In genomic region chr12:117853600-117853999, GRCh38 we compare ENCODE assay signal across 14 cellular contexts.
DNase-seq lines count a peak whose midpoint lies in the region; ATAC-seq and TF ChIP-seq lines count a peak whose summit lies in the region.
"Had no signal": no experiment of that assay in that cellular context is flagged by ENCODE, and none has a peak within 500 bp of the region (broad histone marks: within the 10 kb centered on the region; RNA-seq: fewer than 3 reads in every experiment).

No MANE protein-coding gene starts in this region.

- H3K27ac ChIP-seq in RWPE2 (ENCODE audit: poor library complexity, severe bottlenecking), result peak overlapping the region; percentile 18
- peak overlapping the region in 1 of 2 donors; percentile 26 for H3K27ac ChIP-seq in left lung
- H3K27ac ChIP-seq: pancreas, testis had no signal

- H3K4me1 Mint-ChIP-seq in stimulated activated effector memory CD8-positive, alpha-beta T cell treated with anti-CD3 and anti-CD28 coated beads, Interleukin-12 subunit alpha, Interleukin-12 subunit beta, amount 100 ng/mL, for 72 hours, result peaks cover 5% of the 10 kb centered on the region

- no peak for TF ChIP-seq CTCF in RWPE2 (IDR thresholded peaks at IDR 0.05; ENCODE audit: poor library complexity, severe bottlenecking)
- TF ChIP-seq CTCF in left lung (IDR thresholded peaks at IDR 0.05), result no peak

- ATAC-seq in RWPE2 (ENCODE audit: low read depth), result peak; percentile 92
- ATAC-seq in left lung, result peak; percentile 88
- no peak for ATAC-seq in GM21737 (IDR thresholded peaks at IDR 0.05; ENCODE audit: unreplicated experiment)
- no peak for ATAC-seq in stimulated activated effector memory CD8-positive, alpha-beta T cell treated with anti-CD3 and anti-CD28 coated beads, Interleukin-12 subunit alpha, Interleukin-12 subunit beta, amount 100 ng/mL, for 72 hours

- intact Hi-C loops in left lung (cut with DNase I), result no loop called here

- no peaks in the 10 kb centered on the region for H3K9me3 Mint-ChIP-seq in stimulated activated effector memory CD8-positive, alpha-beta T cell treated with anti-CD3 and anti-CD28 coated beads, Interleukin-12 subunit alpha, Interleukin-12 subunit beta, amount 100 ng/mL, for 72 hours
- H3K9me3 Mint-ChIP-seq: activated T-helper 1 cell treated with anti-CD3 and anti-CD28 coated beads, Interleukin-12 subunit alpha, Interleukin-12 subunit beta, Interleukin-2, Interleukin-4 antibody, amounts not matched to agents 30 ng/mL and 10 ng/mL and 1 ng/mL, durations not matched to agents 14 hours and 24 hours and 36 hours had no signal

- H3K4me3 ChIP-seq in RWPE2 (ENCODE audit: severe bottlenecking), result no peak overlapping the region
- no peak overlapping the region for H3K4me3 ChIP-seq in left lung
- H3K4me3 ChIP-seq: pancreas, testis had no signal

- H3K27me3 ChIP-seq in RWPE2 (ENCODE audit: insufficient read depth, poor library complexity, severe bottlenecking), result no peaks in the 10 kb centered on the region
- peaks cover 0 to 9% of the 10 kb centered on the region in 2 donors for H3K27me3 ChIP-seq in left lung
- H3K27me3 ChIP-seq: pancreas, testis had no signal

- peaks cover 18% of the 10 kb centered on the region for H3K4me1 ChIP-seq in RWPE2 (ENCODE audit: insufficient read depth, poor library complexity, severe bottlenecking)
- no peaks in the 10 kb centered on the region for H3K4me1 ChIP-seq in left lung
- H3K4me1 ChIP-seq: pancreas, testis had no signal

- no peaks in the 10 kb centered on the region for H3K36me3 ChIP-seq in RWPE2 (ENCODE audit: low read depth)
- no peaks in the 10 kb centered on the region for H3K36me3 ChIP-seq in left lung
- H3K36me3 ChIP-seq: pancreas had no signal

- peak; percentile 57 for DNase-seq in COLO668 (lab: John Stamatoyannopoulos, UW; ENCODE audit: unreplicated experiment)
- peak; percentile 67 for DNase-seq in LoVo (ENCODE audit: low spot score)
- DNase-seq in RWPE2 (ENCODE audit: low spot score), result no peak
- peak in 1 of 2 donors; percentile 54 for DNase-seq in left lung
- no peak for DNase-seq in stimulated activated effector memory CD8-positive, alpha-beta T cell treated with anti-CD3 and anti-CD28 coated beads, Interleukin-12 subunit alpha, Interleukin-12 subunit beta, amount 100 ng/mL, for 72 hours (ENCODE audit: low spot score in 2 of 2)
- no peak for DNase-seq in DMS114 treated with DMSO at 0.1 percent for 48 hours (lab: John Stamatoyannopoulos, UW; ENCODE audit: unreplicated experiment)
- no peak for DNase-seq in NCI-H748 (lab: John Stamatoyannopoulos, UW; ENCODE audit: unreplicated experiment)
- DNase-seq: DMS 273 treated with DMSO at 0.1 percent for 48 hours, foreskin melanocyte, pancreas, RPMI8226, testis had no signal

- no peak overlapping the region for H3K4me3 Mint-ChIP-seq in stimulated activated effector memory CD8-positive, alpha-beta T cell treated with anti-CD3 and anti-CD28 coated beads, Interleukin-12 subunit alpha, Interleukin-12 subunit beta, amount 100 ng/mL, for 72 hours
- H3K4me3 Mint-ChIP-seq: activated T-helper 1 cell treated with anti-CD3 and anti-CD28 coated beads, Interleukin-12 subunit alpha, Interleukin-12 subunit beta, Interleukin-2, Interleukin-4 antibody, amounts not matched to agents 30 ng/mL and 10 ng/mL and 1 ng/mL, durations not matched to agents 14 hours and 24 hours and 36 hours had no signal

- H3K27ac Mint-ChIP-seq in stimulated activated effector memory CD8-positive, alpha-beta T cell treated with anti-CD3 and anti-CD28 coated beads, Interleukin-12 subunit alpha, Interleukin-12 subunit beta, amount 100 ng/mL, for 72 hours, result no peak overlapping the region
- H3K27ac Mint-ChIP-seq: activated T-helper 1 cell treated with anti-CD3 and anti-CD28 coated beads, Interleukin-12 subunit alpha, Interleukin-12 subunit beta, Interleukin-2, Interleukin-4 antibody, amounts not matched to agents 30 ng/mL and 10 ng/mL and 1 ng/mL, durations not matched to agents 14 hours and 24 hours and 36 hours had no signal

- H3K36me3 Mint-ChIP-seq in stimulated activated effector memory CD8-positive, alpha-beta T cell treated with anti-CD3 and anti-CD28 coated beads, Interleukin-12 subunit alpha, Interleukin-12 subunit beta, amount 100 ng/mL, for 72 hours, result no peaks in the 10 kb centered on the region

- H3K9me3 ChIP-seq in RWPE2 (ENCODE audit: severe bottlenecking) (no peaks in the 10 kb centered on the region), left lung (peaks cover 0 to 5% of the 10 kb centered on the region in 2 donors)
- H3K9me3 ChIP-seq: pancreas, testis had no signal

Comparison
In these comparisons a context has a peak if more than half of its experiments do, and no peak if none do; other contexts are left out.
1. DNase-seq: peak in COLO668 (single experiment) and LoVo (single experiment); none in RWPE2 (single experiment), stimulated activated effector memory CD8-positive, alpha-beta T cell treated with anti-CD3 and anti-CD28 coated beads, Interleukin-12 subunit alpha, Interleukin-12 subunit beta, amount 100 ng/mL, for 72 hours (0 of 2), DMS114 treated with DMSO at 0.1 percent for 48 hours (single experiment) and NCI-H748 (single experiment).
2. ATAC-seq: peak in RWPE2 (single experiment) and left lung (single experiment); none in GM21737 (single experiment) and stimulated activated effector memory CD8-positive, alpha-beta T cell treated with anti-CD3 and anti-CD28 coated beads, Interleukin-12 subunit alpha, Interleukin-12 subunit beta, amount 100 ng/mL, for 72 hours (single experiment).